ENCODE assay signal across 29 cellular contexts in genomic region chr10:28155726-28156125, GRCh38.
"Had no signal": no experiment of that assay in that cellular context is flagged by ENCODE, and none has a peak within 500 bp of the region (broad histone marks: within the 10 kb centered on the region; RNA-seq: fewer than 3 reads in every experiment).

No MANE protein-coding gene starts in this region.

- FAIRE-seq: urothelium cell line had no signal

- H3K27ac Mint-ChIP-seq: mesothelial cell of epicardium; natural killer cell treated with Interleukin-12 subunit alpha and Interleukin-12 subunit beta and Interleukin-15 and Interleukin-18, amount 100 ng/mL, for 72 hours; progenitor cell of endocrine pancreas; stimulated activated effector memory CD8-positive, alpha-beta T cell treated with anti-CD3 and anti-CD28 coated beads, Interleukin-12 subunit alpha, Interleukin-12 subunit beta, amount 100 ng/mL, for 72 hours; stimulated activated naive CD8-positive, alpha-beta T cell treated with anti-CD3 and anti-CD28 coated beads, Interleukin-15, Interleukin-2, amounts not matched to agents 100 ng/mL and 50 ng/mL, for 24 hours had no signal

- H3K4me1 Mint-ChIP-seq: mesothelial cell of epicardium had no signal

- H3K9me3 ChIP-seq: left ventricle myocardium inferior, mucosa of descending colon, ovary, suprapubic skin, thoracic aorta, upper lobe of right lung had no signal

- H3K4me3 ChIP-seq: heart right ventricle, hepatocyte, left ventricle myocardium inferior, mucosa of descending colon, ovary, skin epidermis, suprapubic skin, thoracic aorta, tibial artery, upper lobe of right lung had no signal

- H3K27me3 ChIP-seq: heart right ventricle, hepatocyte, ovary, suprapubic skin, tibial artery, upper lobe of right lung had no signal

- H3K27ac ChIP-seq: heart right ventricle, hepatocyte, left ventricle myocardium inferior, ovary, skin epidermis, suprapubic skin, thoracic aorta, tibial artery, upper lobe of right lung had no signal

- DNase-seq: heart right ventricle; islet precursor cell; left ventricle myocardium inferior; mesenchymal stem cell; mucosa of descending colon; naive thymus-derived CD4-positive, alpha-beta T cell; nucleus accumbens; ovary; retina; right cardiac atrium; stimulated activated CD4-positive, alpha-beta T cell treated with anti-CD3 and anti-CD28 coated beads, Interleukin-12 subunit alpha, Interleukin-12 subunit beta, amount 100 ng/mL, for 4 hours; stimulated activated CD4-positive, alpha-beta T cell treated with anti-CD3 and anti-CD28 coated beads, Interleukin-15, amount 100 ng/mL, for 24 hours; stimulated activated CD4-positive, alpha-beta T cell treated with anti-CD3 and anti-CD28 coated beads, Interleukin-2, amount 100 ng/mL, for 24 hours; stimulated activated CD4-positive, alpha-beta T cell treated with anti-CD3 and anti-CD28 coated beads, Interleukin-4, amount 100 ng/mL, for 1 hour; stimulated activated naive CD4-positive, alpha-beta T cell; tibial artery; trophoblast cell; upper lobe of right lung had no signal

- H3K36me3 Mint-ChIP-seq: mesothelial cell of epicardium; stimulated activated effector memory CD8-positive, alpha-beta T cell treated with anti-CD3 and anti-CD28 coated beads, Interleukin-12 subunit alpha, Interleukin-12 subunit beta, amount 100 ng/mL, for 72 hours had no signal

- H3K4me2 ChIP-seq: hepatocyte had no signal

- H2AFZ ChIP-seq: hepatocyte had no signal

- H3K9me3 Mint-ChIP-seq: natural killer cell treated with Interleukin-12 subunit alpha and Interleukin-12 subunit beta and Interleukin-15 and Interleukin-18, amount 100 ng/mL, for 72 hours; stimulated activated effector memory CD8-positive, alpha-beta T cell treated with anti-CD3 and anti-CD28 coated beads, Interleukin-12 subunit alpha, Interleukin-12 subunit beta, amount 100 ng/mL, for 72 hours had no signal

- H3K4me3 Mint-ChIP-seq: mesothelial cell of epicardium; naive thymus-derived CD4-positive, alpha-beta T cell; natural killer cell treated with Interleukin-12 subunit alpha and Interleukin-12 subunit beta and Interleukin-15 and Interleukin-18, amount 100 ng/mL, for 72 hours; stimulated activated effector memory CD8-positive, alpha-beta T cell treated with anti-CD3 and anti-CD28 coated beads, Interleukin-12 subunit alpha, Interleukin-12 subunit beta, amount 100 ng/mL, for 72 hours; stimulated activated naive CD8-positive, alpha-beta T cell treated with anti-CD3 and anti-CD28 coated beads, Interleukin-15, Interleukin-2, amounts not matched to agents 100 ng/mL and 50 ng/mL, for 24 hours had no signal

- ATAC-seq: heart right ventricle; mucosa of descending colon; naive thymus-derived CD4-positive, alpha-beta T cell; natural killer cell treated with Interleukin-12 subunit alpha and Interleukin-12 subunit beta and Interleukin-15 and Interleukin-18, amount 100 ng/mL, for 72 hours; right cardiac atrium; sciatic nerve; stimulated activated effector memory CD8-positive, alpha-beta T cell treated with anti-CD3 and anti-CD28 coated beads, Interleukin-12 subunit alpha, Interleukin-12 subunit beta, amount 100 ng/mL, for 72 hours; upper lobe of right lung had no signal

- H3K79me2 ChIP-seq: hepatocyte had no signal

- H3K27me3 Mint-ChIP-seq: naive thymus-derived CD4-positive, alpha-beta T cell; natural killer cell treated with Interleukin-12 subunit alpha and Interleukin-12 subunit beta and Interleukin-15 and Interleukin-18, amount 100 ng/mL, for 72 hours; progenitor cell of endocrine pancreas; stimulated activated naive CD8-positive, alpha-beta T cell treated with anti-CD3 and anti-CD28 coated beads, Interleukin-15, Interleukin-2, amounts not matched to agents 100 ng/mL and 50 ng/mL, for 24 hours had no signal

- H3K36me3 ChIP-seq: heart right ventricle, left ventricle myocardium inferior, ovary, suprapubic skin, thoracic aorta, tibial artery, upper lobe of right lung had no signal

- H3K4me1 ChIP-seq: heart right ventricle, left ventricle myocardium inferior, suprapubic skin, upper lobe of right lung had no signal
